In the genomic region with DNA sequence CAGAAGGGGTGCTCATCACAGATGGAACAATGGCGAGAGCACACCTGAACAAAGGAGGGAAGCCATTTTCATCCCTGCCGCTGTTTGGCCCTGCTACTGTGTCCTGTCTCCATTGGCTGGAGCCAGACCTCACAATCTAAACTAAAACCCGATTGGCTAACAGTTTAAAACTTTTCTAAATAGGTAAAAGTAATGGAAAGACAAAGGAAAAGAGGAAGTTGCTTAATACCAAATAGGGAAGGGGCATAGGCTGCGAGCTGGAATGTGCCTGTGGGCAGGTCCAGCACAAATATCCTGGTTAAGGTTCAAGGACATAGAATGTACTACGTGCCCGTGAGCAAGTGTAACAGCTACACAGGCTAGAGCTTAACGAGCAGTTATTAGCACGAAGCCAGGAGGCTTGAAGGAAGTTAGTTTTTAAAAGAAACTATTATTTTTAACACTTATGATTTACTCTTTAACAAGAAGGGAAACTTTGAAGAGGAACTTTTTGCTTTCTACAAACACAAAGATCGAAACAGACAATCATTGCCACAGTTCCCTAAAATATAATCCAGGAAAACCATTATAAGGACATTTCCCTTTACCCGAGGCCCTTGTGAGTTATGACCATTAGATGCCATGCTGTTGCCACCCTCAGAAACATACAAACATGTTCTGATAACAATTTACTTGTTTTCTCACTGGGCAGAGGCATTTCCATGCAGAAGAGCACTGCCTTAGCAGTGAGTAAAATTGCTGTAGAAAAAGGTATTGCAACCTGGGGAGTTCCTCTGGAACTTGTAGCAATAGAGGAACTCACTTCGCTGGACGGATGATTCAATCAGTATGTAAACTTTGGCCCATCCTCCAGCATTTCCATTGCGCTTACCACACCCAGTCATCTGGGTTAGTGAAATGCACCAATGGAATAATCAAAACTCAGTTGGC, we compare ENCODE assay signal across 11 cellular contexts. TPM values are rescaled to one million over a fixed set of nuclear protein-coding genes. Genes with fewer than 3 reads are reported as not detected.
DNase-seq lines count a peak whose midpoint lies in the region; ATAC-seq and TF ChIP-seq lines count a peak whose summit lies in the region.
"Had no signal": no experiment of that assay in that cellular context is flagged by ENCODE, and none has a peak within 500 bp of the region (broad histone marks: within the 10 kb centered on the region; RNA-seq: fewer than 3 reads in every experiment).

No MANE protein-coding gene starts in this region.

- H3K4me1 Mint-ChIP-seq in activated naive CD8-positive, alpha-beta T cell treated with anti-CD3 and anti-CD28 coated beads, Interleukin-2, amount 50 U/mL, for 24 hours: peaks cover 46% of the 10 kb centered on the region

- intact Hi-C loops in esophagus muscularis mucosa (cut with DNase I): no loop called here

- H3K36me3 Mint-ChIP-seq in activated naive CD8-positive, alpha-beta T cell treated with anti-CD3 and anti-CD28 coated beads, Interleukin-2, amount 50 U/mL, for 24 hours (ENCODE audit: low read depth): no peaks in the 10 kb centered on the region

- DNase-seq in HL-60 (ENCODE audit: low read depth in 1 of 2, low spot score in 1 of 2) (peak; percentile 79 to 88), SIG-M5 (lab: John Stamatoyannopoulos, UW) (peak; percentile 86), fibroblast of the aortic adventitia (ENCODE audit: low read depth) (peak; percentile 46), pons (ENCODE audit: low spot score) (peak; percentile 63), esophagus muscularis mucosa (ENCODE audit: extremely low spot score) (no peak), foreskin keratinocyte (no peak), midbrain (lab: John Stamatoyannopoulos, UW) (no peak)
- no peak for DNase-seq in activated naive CD8-positive, alpha-beta T cell treated with anti-CD3 and anti-CD28 coated beads, Interleukin-2, amount 50 U/mL, for 24 hours
- DNase-seq: kidney glomerular epithelial cell, NCI-H146 had no signal

- peaks cover 2% of the 10 kb centered on the region for H3K27me3 Mint-ChIP-seq in activated naive CD8-positive, alpha-beta T cell treated with anti-CD3 and anti-CD28 coated beads, Interleukin-2, amount 50 U/mL, for 24 hours

- no peak overlapping the region for H3K27ac Mint-ChIP-seq in activated naive CD8-positive, alpha-beta T cell treated with anti-CD3 and anti-CD28 coated beads, Interleukin-2, amount 50 U/mL, for 24 hours

- H3K27ac ChIP-seq in HL-60 (replicated peaks): peak overlapping the region; percentile 79
- H3K27ac ChIP-seq in esophagus muscularis mucosa (replicated peaks in 1 of 4): no peak overlapping the region
- no peak overlapping the region for H3K27ac ChIP-seq in foreskin keratinocyte

- no peaks in the 10 kb centered on the region for H3K9me3 Mint-ChIP-seq in activated naive CD8-positive, alpha-beta T cell treated with anti-CD3 and anti-CD28 coated beads, Interleukin-2, amount 50 U/mL, for 24 hours

- no peak for ATAC-seq in foreskin keratinocyte
- ATAC-seq in activated naive CD8-positive, alpha-beta T cell treated with anti-CD3 and anti-CD28 coated beads, Interleukin-2, amount 50 U/mL, for 24 hours: no peak

- no peaks in the 10 kb centered on the region for H3K36me3 ChIP-seq in esophagus muscularis mucosa

- TF ChIP-seq CTCF in HL-60 (IDR thresholded peaks at IDR 0.05; ENCODE audit: insufficient read depth, low read length): no peak
- TF ChIP-seq CTCF in fibroblast of the aortic adventitia (IDR thresholded peaks at IDR 0.05; ENCODE audit: insufficient read depth, low read length): no peak
- TF ChIP-seq CTCF in esophagus muscularis mucosa (IDR thresholded peaks at IDR 0.05): no peak
- no peak for TF ChIP-seq CTCF in foreskin keratinocyte (conservative IDR thresholded peaks at IDR 0.05)

- TF ChIP-seq EP300 in esophagus muscularis mucosa (IDR thresholded peaks at IDR 0.05): no peak

- TF ChIP-seq POLR2A in esophagus muscularis mucosa (IDR thresholded peaks at IDR 0.05; ENCODE audit: low read depth): no peak

- 65% methylated on average over 13 of the region's 13 CpGs for WGBS in esophagus muscularis mucosa

- H3K27me3 ChIP-seq in HL-60 (ENCODE audit: insufficient read depth, poor library complexity, severe bottlenecking) (no peaks in the 10 kb centered on the region), esophagus muscularis mucosa (no peaks in the 10 kb centered on the region), foreskin keratinocyte (no peaks in the 10 kb centered on the region)

- no peaks in the 10 kb centered on the region for H3K9me3 ChIP-seq in esophagus muscularis mucosa

- H3K4me3 Mint-ChIP-seq in activated naive CD8-positive, alpha-beta T cell treated with anti-CD3 and anti-CD28 coated beads, Interleukin-2, amount 50 U/mL, for 24 hours: no peak overlapping the region

- H3K4me3 ChIP-seq in HL-60 (replicated peaks; ENCODE audit: insufficient read depth, low read length) (no peak overlapping the region), fibroblast of the aortic adventitia (ENCODE audit: low read depth, low read length) (no peak overlapping the region), esophagus muscularis mucosa (no peak overlapping the region)

- peaks cover 20 to 31% (median 28%) of the 10 kb centered on the region in 4 donors for H3K4me1 ChIP-seq in esophagus muscularis mucosa
- H3K4me1 ChIP-seq in foreskin keratinocyte: peaks cover 15% of the 10 kb centered on the region

RNA-seq across cellular contexts. Expression of gene PTTG1IP, which starts 4.8 kb away (rescaled TPM):
- 226 and 233 TPM in 2 replicates for total RNA-seq in fibroblast of the aortic adventitia (ENCODE audit: low replicate concordance)
- 100 to 1,000 TPM; 222 to 382 (median 302) TPM for total RNA-seq in esophagus muscularis mucosa
- 116 and 149 TPM in 2 replicates for total RNA-seq in foreskin keratinocyte
- 92.9 and 104 TPM in 2 replicates for polyA plus RNA-seq in foreskin keratinocyte

RNA-seq across cellular contexts. Expression of gene ITGB2, which starts 42.4 kb away (rescaled TPM):
- 0.09 TPM in 1 of 2 replicates, not detected in the other for total RNA-seq in fibroblast of the aortic adventitia (ENCODE audit: low replicate concordance)
- total RNA-seq in esophagus muscularis mucosa: 100 to 1,000 TPM in 1 of 4 donors, 10 to 100 TPM in 3; 33.2 to 110 (median 44.0) TPM
- 6.4 and 6.5 TPM in 2 replicates for total RNA-seq in foreskin keratinocyte
- polyA plus RNA-seq in foreskin keratinocyte: 5.0 and 5.2 TPM in 2 replicates
- total RNA-seq: fibroblast of lung had no signal

Comparison
In these comparisons a context has a peak if more than half of its experiments do, and no peak if none do; other contexts are left out.
1. DNase-seq: peak in HL-60 (2 of 2), SIG-M5 (single experiment), fibroblast of the aortic adventitia (single experiment) and pons (single experiment); none in esophagus muscularis mucosa (single experiment), foreskin keratinocyte (0 of 2), activated naive CD8-positive, alpha-beta T cell treated with anti-CD3 and anti-CD28 coated beads, Interleukin-2, amount 50 U/mL, for 24 hours (single experiment) and midbrain (single experiment).